ENCODE assay signal across 17 cellular contexts in the genomic region with DNA sequence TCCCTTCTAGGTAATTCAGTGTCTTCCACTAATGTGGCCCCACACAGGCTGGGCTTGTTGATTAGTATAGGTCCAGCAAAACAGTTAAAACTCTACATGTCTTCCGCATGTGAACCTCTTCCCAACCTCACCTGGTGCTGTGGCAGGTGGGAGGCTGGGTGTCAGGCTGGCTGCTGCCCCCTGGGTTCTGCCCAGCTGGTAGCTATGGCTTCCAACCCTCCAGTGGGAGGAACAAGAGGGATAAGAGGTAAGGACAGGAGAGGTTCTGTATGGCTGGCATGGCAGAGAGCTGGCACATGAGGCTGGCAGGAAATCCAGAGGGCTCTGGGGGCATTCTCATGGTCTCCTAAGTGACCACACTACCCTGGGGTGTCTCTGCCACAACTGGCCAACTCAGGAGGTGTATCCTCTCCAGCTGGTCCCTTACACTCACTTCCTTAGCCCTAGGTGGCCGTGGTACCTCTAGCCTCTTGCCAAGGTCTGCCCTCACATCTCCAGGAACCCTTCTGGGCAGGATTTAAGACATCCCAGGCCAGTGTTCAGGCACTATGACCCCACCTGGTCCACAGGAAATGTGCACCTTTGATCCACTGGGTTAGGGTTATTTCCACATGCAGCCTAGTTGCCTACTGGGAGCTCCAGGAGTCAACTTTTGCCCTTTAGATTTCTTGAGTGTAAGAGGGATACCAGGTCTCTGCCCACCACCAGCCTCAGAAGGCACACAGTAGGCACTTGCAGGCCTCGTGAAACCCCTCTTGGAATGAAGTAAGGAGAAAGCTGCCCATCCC.
"Had no signal": no experiment of that assay in that cellular context is flagged by ENCODE, and none has a peak within 500 bp of the region (broad histone marks: within the 10 kb centered on the region; RNA-seq: fewer than 3 reads in every experiment).

No MANE protein-coding gene starts in this region.

- H3K27ac ChIP-seq: adrenal gland, colonic mucosa, epithelial cell of prostate, tibial artery had no signal

- H3K27ac Mint-ChIP-seq: activated B cell treated with CpG ODN at 0.5 μM for 24 hours; effector memory CD8-positive, alpha-beta T cell; immature natural killer cell; natural killer cell treated with Interleukin-12 subunit alpha and Interleukin-12 subunit beta and Interleukin-15 and Interleukin-18, amount 100 ng/mL, for 72 hours had no signal

- H3K36me3 ChIP-seq: adrenal gland, colonic mucosa, tibial artery had no signal

- H3K27me3 Mint-ChIP-seq: activated B cell treated with CpG ODN at 0.5 μM for 24 hours had no signal

- ATAC-seq: effector memory CD8-positive, alpha-beta T cell; left colon; natural killer cell treated with Interleukin-12 subunit alpha and Interleukin-12 subunit beta and Interleukin-15 and Interleukin-18, amount 100 ng/mL, for 72 hours had no signal

- H3K27me3 ChIP-seq: adrenal gland, colonic mucosa, tibial artery had no signal

- DNase-seq: activated B cell treated with CpG ODN at 0.5 μM for 24 hours; activated naive CD4-positive, alpha-beta T cell treated with Interleukin-2 at 50 U/mL for 16 hours; caudate nucleus; colonic mucosa; effector memory CD8-positive, alpha-beta T cell; hypothalamus; immature natural killer cell; left colon; SHP77 treated with DMSO at 0.1 percent for 48 hours; stimulated activated CD4-positive, alpha-beta T cell treated with anti-CD3 and anti-CD28 coated beads, Interleukin-4, amount 100 ng/mL, for 1 hour; stimulated activated CD8-positive, alpha-beta memory T cell treated with anti-CD3 and anti-CD28 coated beads, Interleukin-4, amount 100 ng/mL, for 48 hours; T-helper 2 cell had no signal

- H3K9me3 ChIP-seq: colonic mucosa had no signal

- H3K4me1 ChIP-seq: adrenal gland, colonic mucosa, tibial artery had no signal

- H3K4me3 ChIP-seq: adrenal gland, colonic mucosa, lung, tibial artery had no signal

- H3K9me3 Mint-ChIP-seq: effector memory CD8-positive, alpha-beta T cell had no signal

- H3K4me3 Mint-ChIP-seq: activated B cell treated with CpG ODN at 0.5 μM for 24 hours; effector memory CD8-positive, alpha-beta T cell; immature natural killer cell; natural killer cell treated with Interleukin-12 subunit alpha and Interleukin-12 subunit beta and Interleukin-15 and Interleukin-18, amount 100 ng/mL, for 72 hours had no signal
